2 cellular contexts compared by ENCODE assay signal in the genomic region with DNA sequence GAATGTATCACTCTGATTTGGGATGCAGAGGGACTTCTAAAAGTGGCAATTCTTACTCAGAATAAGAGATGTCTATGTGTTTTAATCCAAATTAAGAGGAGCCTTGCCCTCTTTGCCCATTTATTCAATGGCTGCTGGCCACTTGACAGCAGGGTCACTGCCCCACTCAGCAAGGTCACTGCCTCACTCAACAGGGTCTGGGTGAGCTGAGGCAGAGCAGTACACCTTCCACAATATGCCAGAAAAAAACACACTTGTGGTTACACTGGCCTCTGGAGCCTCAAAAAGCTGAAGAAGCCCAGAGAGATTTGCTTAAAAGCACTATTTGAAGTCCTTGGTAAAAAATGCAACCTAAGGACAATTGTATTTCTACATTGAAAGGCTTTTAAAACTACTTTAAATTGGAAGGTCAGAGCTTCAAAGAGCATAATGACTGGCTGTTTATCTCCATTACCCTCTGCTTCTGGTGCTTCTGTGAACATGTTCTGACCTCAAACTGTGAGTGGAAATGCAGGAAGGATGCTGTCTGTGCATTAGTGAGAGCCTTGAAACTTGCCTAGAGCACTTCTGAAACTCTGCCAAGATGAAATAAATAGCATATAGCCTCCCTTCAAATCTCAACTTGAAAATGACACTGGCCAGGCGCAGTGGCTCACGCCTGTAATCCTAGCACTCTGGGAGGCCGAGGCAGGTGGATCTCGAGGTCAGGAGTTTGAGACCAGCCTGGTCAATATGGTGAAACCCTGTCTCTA.
TF ChIP-seq lines count a peak whose summit lies in the region.

No MANE protein-coding gene starts in this region.

TF ChIP-seq in HepG2, 621 proteins besides CTCF, POLR2A, EP300 and RAD21:
- TF ChIP-seq MAFK (conservative IDR thresholded peaks at IDR 0.05 in 1 of 2, IDR thresholded peaks at IDR 0.05 in 1 of 2; ENCODE audit: low read length in 2 of 2): peak in 1 of 2 experiments; percentile 62; a peak in 1 of 4 replicates
- no peak for TF ChIP-seq RBM22 (optimal IDR thresholded peaks at IDR 0.05; ENCODE audit: low read length)
- peak; percentile 49; the same call in 1 of the 2 replicates for TF ChIP-seq MAFF (IDR thresholded peaks at IDR 0.05; ENCODE audit: low read depth, low read length)
- no peak for TF ChIP-seq SIN3A (IDR thresholded peaks at IDR 0.05; ENCODE audit: borderline replicate concordance, low read depth, low read length)
- TF ChIP-seq, protein P1, sequence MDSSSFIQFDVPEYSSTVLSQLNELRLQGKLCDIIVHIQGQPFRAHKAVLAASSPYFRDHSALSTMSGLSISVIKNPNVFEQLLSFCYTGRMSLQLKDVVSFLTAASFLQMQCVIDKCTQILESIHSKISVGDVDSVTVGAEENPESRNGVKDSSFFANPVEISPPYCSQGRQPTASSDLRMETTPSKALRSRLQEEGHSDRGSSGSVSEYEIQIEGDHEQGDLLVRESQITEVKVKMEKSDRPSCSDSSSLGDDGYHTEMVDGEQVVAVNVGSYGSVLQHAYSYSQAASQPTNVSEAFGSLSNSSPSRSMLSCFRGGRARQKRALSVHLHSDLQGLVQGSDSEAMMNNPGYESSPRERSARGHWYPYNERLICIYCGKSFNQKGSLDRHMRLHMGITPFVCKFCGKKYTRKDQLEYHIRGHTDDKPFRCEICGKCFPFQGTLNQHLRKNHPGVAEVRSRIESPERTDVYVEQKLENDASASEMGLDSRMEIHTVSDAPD (CRISPR knock-in tag; IDR thresholded peaks at IDR 0.05): no peak
- TF ChIP-seq, protein P2, sequence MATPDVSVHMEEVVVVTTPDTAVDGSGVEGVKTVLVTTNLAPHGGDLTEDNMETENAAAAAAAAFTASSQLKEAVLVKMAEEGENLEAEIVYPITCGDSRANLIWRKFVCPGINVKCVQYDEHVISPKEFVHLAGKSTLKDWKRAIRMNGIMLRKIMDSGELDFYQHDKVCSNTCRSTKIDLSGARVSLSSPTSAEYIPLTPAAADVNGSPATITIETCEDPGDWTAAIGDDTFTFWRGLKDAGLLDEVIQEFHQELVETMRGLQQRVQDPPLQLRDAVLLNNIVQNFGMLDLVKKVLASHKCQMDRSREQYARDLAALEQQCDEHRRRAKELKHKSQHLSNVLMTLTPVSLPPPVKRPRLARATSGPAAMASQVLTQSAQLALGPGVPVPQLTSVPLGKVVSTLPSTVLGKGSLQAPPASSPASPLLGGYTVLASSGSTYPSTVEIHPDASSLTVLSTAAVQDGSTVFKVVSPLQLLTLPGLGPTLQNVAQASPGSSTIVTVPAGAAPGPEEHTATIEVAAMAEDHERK (CRISPR knock-in tag; IDR thresholded peaks at IDR 0.05; ENCODE audit: low read depth): no peak
- TF ChIP-seq KDM2A (CRISPR knock-in tag; IDR thresholded peaks at IDR 0.05; ENCODE audit: borderline replicate concordance, low read depth): no peak
- TF ChIP-seq ZNF207 (IDR thresholded peaks at IDR 0.05; ENCODE audit: borderline replicate concordance): no peak
- no peak for TF ChIP-seq PHF21A (CRISPR knock-in tag; IDR thresholded peaks at IDR 0.05)

TF ChIP-seq in endothelial cell of umbilical vein, 7 proteins besides CTCF, POLR2A, EP300 and RAD21:
- no peak for TF ChIP-seq POLR2AphosphoS5 (IDR thresholded peaks at IDR 0.05; ENCODE audit: insufficient read depth, low read depth, low read length)
- no peak for TF ChIP-seq EZH2 (IDR thresholded peaks at IDR 0.05; ENCODE audit: borderline replicate concordance, low read depth, low read length, severe bottlenecking)
- no peak for TF ChIP-seq JUN (IDR thresholded peaks at IDR 0.05; ENCODE audit: borderline replicate concordance, insufficient read depth, insufficient read length, low read depth)
- TF ChIP-seq MYC (IDR thresholded peaks at IDR 0.05; ENCODE audit: low read depth, low read length): no peak
- TF ChIP-seq, protein P3, sequence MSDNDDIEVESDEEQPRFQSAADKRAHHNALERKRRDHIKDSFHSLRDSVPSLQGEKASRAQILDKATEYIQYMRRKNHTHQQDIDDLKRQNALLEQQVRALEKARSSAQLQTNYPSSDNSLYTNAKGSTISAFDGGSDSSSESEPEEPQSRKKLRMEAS (IDR thresholded peaks at IDR 0.05; ENCODE audit: insufficient read depth, insufficient read length): no peak
- TF ChIP-seq GATA2 (IDR thresholded peaks at IDR 0.05; ENCODE audit: insufficient read depth, insufficient read length, low read depth, low read length): no peak
- TF ChIP-seq FOS (IDR thresholded peaks at IDR 0.05; ENCODE audit: borderline replicate concordance, insufficient read depth, low read length): no peak
